1 cellular context compared by ENCODE assay signal in the genomic region with DNA sequence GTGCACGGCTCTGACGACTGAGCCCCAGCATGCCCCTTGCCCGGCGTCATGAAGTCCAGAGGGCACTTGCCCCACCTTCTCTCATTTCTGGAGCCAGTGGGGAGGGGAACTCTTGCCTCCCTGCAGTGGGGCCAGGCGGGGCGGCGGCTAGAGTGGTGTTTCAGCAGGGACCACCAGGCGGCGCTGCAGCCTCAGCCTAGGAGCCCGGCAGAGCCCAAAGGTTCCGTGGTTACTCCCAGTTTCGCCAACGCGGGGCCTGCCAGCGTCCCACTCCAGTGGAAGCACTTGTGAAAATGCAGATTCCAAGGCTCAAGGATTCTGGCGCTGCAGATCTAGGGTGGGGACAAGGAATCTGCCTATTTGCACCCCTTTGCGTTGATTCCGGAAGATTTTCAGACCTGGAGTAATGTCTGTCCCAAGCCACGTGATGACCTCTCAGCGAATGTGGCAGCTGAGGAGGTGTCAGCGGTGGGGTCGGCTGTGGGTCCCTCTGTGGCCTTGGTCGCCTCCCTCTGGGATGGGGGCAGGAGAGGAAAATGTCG.
TF ChIP-seq lines count a peak whose summit lies in the region.

No MANE protein-coding gene starts in this region.

TF ChIP-seq in HEK293, 187 proteins besides CTCF, POLR2A, EP300 and RAD21 (continued from another document):
- TF ChIP-seq, protein P1, sequence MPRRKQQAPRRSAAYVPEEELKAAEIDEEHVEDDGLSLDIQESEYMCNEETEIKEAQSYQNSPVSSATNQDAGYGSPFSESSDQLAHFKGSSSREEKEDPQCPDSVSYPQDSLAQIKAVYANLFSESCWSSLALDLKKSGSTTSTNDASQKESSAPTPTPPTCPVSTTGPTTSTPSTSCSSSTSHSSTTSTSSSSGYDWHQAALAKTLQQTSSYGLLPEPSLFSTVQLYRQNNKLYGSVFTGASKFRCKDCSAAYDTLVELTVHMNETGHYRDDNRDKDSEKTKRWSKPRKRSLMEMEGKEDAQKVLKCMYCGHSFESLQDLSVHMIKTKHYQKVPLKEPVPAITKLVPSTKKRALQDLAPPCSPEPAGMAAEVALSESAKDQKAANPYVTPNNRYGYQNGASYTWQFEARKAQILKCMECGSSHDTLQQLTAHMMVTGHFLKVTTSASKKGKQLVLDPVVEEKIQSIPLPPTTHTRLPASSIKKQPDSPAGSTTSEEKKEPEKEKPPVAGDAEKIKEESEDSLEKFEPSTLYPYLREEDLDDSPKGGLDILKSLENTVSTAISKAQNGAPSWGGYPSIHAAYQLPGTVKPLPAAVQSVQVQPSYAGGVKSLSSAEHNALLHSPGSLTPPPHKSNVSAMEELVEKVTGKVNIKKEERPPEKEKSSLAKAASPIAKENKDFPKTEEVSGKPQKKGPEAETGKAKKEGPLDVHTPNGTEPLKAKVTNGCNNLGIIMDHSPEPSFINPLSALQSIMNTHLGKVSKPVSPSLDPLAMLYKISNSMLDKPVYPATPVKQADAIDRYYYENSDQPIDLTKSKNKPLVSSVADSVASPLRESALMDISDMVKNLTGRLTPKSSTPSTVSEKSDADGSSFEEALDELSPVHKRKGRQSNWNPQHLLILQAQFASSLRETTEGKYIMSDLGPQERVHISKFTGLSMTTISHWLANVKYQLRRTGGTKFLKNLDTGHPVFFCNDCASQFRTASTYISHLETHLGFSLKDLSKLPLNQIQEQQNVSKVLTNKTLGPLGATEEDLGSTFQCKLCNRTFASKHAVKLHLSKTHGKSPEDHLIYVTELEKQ (tag by site-specific recombination; IDR thresholded peaks at IDR 0.05; ENCODE audit: borderline replicate concordance) = no peak
- TF ChIP-seq, protein P2, sequence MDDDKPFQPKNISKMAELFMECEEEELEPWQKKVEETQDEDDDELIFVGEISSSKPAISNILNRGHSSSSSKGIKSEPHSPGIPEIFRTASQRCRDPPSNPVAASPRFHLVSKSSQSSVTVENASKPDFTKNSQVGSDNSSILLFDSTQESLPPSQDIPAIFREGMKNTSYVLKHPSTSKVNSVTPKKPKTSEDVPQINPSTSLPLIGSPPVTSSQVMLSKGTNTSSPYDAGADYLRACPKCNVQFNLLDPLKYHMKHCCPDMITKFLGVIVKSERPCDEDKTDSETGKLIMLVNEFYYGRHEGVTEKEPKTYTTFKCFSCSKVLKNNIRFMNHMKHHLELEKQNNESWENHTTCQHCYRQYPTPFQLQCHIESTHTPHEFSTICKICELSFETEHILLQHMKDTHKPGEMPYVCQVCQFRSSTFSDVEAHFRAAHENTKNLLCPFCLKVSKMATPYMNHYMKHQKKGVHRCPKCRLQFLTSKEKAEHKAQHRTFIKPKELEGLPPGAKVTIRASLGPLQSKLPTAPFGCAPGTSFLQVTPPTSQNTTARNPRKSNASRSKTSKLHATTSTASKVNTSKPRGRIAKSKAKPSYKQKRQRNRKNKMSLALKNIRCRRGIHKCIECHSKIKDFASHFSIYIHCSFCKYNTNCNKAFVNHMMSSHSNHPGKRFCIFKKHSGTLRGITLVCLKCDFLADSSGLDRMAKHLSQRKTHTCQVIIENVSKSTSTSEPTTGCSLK (tag by site-specific recombination; IDR thresholded peaks at IDR 0.05) = no peak
- TF ChIP-seq ZNF214 (tag by site-specific recombination; IDR thresholded peaks at IDR 0.05; ENCODE audit: borderline replicate concordance) = no peak
- no peak for TF ChIP-seq ZNF266 (tag by site-specific recombination; IDR thresholded peaks at IDR 0.05; ENCODE audit: low read depth)
- TF ChIP-seq ZFP69B (tag by site-specific recombination; IDR thresholded peaks at IDR 0.05) = peak; percentile 59; the same call in 1 of the 2 replicates
- TF ChIP-seq, protein P3, sequence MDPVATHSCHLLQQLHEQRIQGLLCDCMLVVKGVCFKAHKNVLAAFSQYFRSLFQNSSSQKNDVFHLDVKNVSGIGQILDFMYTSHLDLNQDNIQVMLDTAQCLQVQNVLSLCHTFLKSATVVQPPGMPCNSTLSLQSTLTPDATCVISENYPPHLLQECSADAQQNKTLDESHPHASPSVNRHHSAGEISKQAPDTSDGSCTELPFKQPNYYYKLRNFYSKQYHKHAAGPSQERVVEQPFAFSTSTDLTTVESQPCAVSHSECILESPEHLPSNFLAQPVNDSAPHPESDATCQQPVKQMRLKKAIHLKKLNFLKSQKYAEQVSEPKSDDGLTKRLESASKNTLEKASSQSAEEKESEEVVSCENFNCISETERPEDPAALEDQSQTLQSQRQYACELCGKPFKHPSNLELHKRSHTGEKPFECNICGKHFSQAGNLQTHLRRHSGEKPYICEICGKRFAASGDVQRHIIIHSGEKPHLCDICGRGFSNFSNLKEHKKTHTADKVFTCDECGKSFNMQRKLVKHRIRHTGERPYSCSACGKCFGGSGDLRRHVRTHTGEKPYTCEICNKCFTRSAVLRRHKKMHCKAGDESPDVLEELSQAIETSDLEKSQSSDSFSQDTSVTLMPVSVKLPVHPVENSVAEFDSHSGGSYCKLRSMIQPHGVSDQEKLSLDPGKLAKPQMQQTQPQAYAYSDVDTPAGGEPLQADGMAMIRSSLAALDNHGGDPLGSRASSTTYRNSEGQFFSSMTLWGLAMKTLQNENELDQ (tag by site-specific recombination; IDR thresholded peaks at IDR 0.05; ENCODE audit: low read depth) = no peak
- no peak for TF ChIP-seq ZNF10 (tag by site-specific recombination; IDR thresholded peaks at IDR 0.05)
- TF ChIP-seq ZNF560 (tag by site-specific recombination; IDR thresholded peaks at IDR 0.05; ENCODE audit: borderline replicate concordance) = no peak
- TF ChIP-seq, protein P4, sequence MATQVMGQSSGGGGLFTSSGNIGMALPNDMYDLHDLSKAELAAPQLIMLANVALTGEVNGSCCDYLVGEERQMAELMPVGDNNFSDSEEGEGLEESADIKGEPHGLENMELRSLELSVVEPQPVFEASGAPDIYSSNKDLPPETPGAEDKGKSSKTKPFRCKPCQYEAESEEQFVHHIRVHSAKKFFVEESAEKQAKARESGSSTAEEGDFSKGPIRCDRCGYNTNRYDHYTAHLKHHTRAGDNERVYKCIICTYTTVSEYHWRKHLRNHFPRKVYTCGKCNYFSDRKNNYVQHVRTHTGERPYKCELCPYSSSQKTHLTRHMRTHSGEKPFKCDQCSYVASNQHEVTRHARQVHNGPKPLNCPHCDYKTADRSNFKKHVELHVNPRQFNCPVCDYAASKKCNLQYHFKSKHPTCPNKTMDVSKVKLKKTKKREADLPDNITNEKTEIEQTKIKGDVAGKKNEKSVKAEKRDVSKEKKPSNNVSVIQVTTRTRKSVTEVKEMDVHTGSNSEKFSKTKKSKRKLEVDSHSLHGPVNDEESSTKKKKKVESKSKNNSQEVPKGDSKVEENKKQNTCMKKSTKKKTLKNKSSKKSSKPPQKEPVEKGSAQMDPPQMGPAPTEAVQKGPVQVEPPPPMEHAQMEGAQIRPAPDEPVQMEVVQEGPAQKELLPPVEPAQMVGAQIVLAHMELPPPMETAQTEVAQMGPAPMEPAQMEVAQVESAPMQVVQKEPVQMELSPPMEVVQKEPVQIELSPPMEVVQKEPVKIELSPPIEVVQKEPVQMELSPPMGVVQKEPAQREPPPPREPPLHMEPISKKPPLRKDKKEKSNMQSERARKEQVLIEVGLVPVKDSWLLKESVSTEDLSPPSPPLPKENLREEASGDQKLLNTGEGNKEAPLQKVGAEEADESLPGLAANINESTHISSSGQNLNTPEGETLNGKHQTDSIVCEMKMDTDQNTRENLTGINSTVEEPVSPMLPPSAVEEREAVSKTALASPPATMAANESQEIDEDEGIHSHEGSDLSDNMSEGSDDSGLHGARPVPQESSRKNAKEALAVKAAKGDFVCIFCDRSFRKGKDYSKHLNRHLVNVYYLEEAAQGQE (tag by site-specific recombination; IDR thresholded peaks at IDR 0.05) = no peak
- no peak for TF ChIP-seq ZNF792 (tag by site-specific recombination; IDR thresholded peaks at IDR 0.05)
- TF ChIP-seq ZIC2 (tag by site-specific recombination; IDR thresholded peaks at IDR 0.05) = no peak
- no peak for TF ChIP-seq ZNF48 (tag by site-specific recombination; IDR thresholded peaks at IDR 0.05)
- TF ChIP-seq ZNF768 (tag by site-specific recombination; IDR thresholded peaks at IDR 0.05) = no peak
- TF ChIP-seq ZNF341 (tag by site-specific recombination; IDR thresholded peaks at IDR 0.05; ENCODE audit: low read depth) = no peak
- no peak for TF ChIP-seq ZXDB (tag by site-specific recombination; IDR thresholded peaks at IDR 0.05)
- TF ChIP-seq ZNF114 (tag by site-specific recombination; IDR thresholded peaks at IDR 0.05) = no peak
